Comparison of ENCODE assay signal across 13 cellular contexts in the genomic region with DNA sequence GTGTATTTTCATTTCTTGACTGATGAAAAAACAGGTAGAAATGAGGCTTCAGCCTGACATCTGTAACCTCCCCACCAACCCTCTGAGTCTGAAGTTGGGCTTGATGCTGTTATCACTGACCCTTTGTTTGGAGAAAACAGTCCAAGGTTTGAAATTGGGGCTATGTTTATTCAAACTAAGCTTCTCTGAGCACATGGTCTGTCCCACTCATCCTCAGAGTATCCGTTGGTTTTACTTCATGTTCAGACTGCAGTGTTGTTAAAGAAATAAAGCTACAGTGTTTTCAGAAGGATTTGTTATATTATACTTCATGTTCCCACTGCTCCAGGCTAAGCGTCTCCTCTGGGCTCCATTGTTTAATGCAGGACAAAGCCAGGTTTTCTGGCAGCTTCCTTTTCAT. TPM values are rescaled to one million over a fixed set of nuclear protein-coding genes. Genes with fewer than 3 reads are reported as not detected.
DNase-seq lines count a peak whose midpoint lies in the region; ATAC-seq and TF ChIP-seq lines count a peak whose summit lies in the region.
"Had no signal": no experiment of that assay in that cellular context is flagged by ENCODE, and none has a peak within 500 bp of the region (broad histone marks: within the 10 kb centered on the region; RNA-seq: fewer than 3 reads in every experiment).

No MANE protein-coding gene starts in this region.

- no peak overlapping the region for H3K4me3 ChIP-seq in hepatocyte
- H3K4me3 ChIP-seq in thyroid gland (replicated peaks in 1 of 3) = no peak overlapping the region
- H3K4me3 ChIP-seq: colonic mucosa had no signal

- H3K36me3 Mint-ChIP-seq in activated naive CD4-positive, alpha-beta T cell treated with anti-CD3 and anti-CD28 coated beads, Interleukin-2, amount 50 U/mL, for 72 hours = no peaks in the 10 kb centered on the region
- H3K36me3 Mint-ChIP-seq in activated naive CD8-positive, alpha-beta T cell treated with anti-CD3 and anti-CD28 coated beads, Interleukin-2, amount 50 U/mL, for 24 hours (ENCODE audit: low read depth) = no peaks in the 10 kb centered on the region

- no peak for DNase-seq in activated naive CD4-positive, alpha-beta T cell treated with anti-CD3 and anti-CD28 coated beads, Interleukin-2, amount 50 U/mL, for 72 hours (ENCODE audit: low spot score in 2 of 2)
- DNase-seq in activated naive CD4-positive, alpha-beta T cell treated with anti-CD3 and anti-CD28 coated beads, Interleukin-2, amount 50 U/mL, for 16 hours = no peak
- no peak for DNase-seq in activated naive CD8-positive, alpha-beta T cell treated with anti-CD3 and anti-CD28 coated beads, Interleukin-2, amount 50 U/mL, for 24 hours
- DNase-seq in hepatocyte (ENCODE audit: low spot score) = peak; percentile 8
- DNase-seq in thyroid gland = no peak
- no peak for DNase-seq in SIG-M5 treated with dmso at 0.1 percent for 504 hours (lab: John Stamatoyannopoulos, UW; ENCODE audit: unreplicated experiment)
- DNase-seq in NCI-H2107 (lab: John Stamatoyannopoulos, UW) = no peak
- no peak for DNase-seq in COR-L47 (lab: John Stamatoyannopoulos, UW)
- DNase-seq: colonic mucosa, DMS79 treated with DMSO at 0.1 percent for 48 hours, NCI-H1694 treated with DMSO at 0.1 percent for 48 hours, small intestine, T-helper 9 cell had no signal

- H3K27ac Mint-ChIP-seq in activated naive CD4-positive, alpha-beta T cell treated with anti-CD3 and anti-CD28 coated beads, Interleukin-2, amount 50 U/mL, for 72 hours = peak overlapping the region; percentile 47 to 85
- H3K27ac Mint-ChIP-seq in activated naive CD8-positive, alpha-beta T cell treated with anti-CD3 and anti-CD28 coated beads, Interleukin-2, amount 50 U/mL, for 24 hours = peak overlapping the region; percentile 3

- TF ChIP-seq POLR2A in thyroid gland (IDR thresholded peaks at IDR 0.05) = no peak

- H3K27me3 ChIP-seq in hepatocyte (no peaks in the 10 kb centered on the region), thyroid gland (no peaks in the 10 kb centered on the region)
- H3K27me3 ChIP-seq: colonic mucosa had no signal

- H3K27ac ChIP-seq in hepatocyte = peak overlapping the region; percentile 74
- peak overlapping the region in 2 of 3 donors; percentile 19 to 62 for H3K27ac ChIP-seq in thyroid gland
- H3K27ac ChIP-seq: colonic mucosa had no signal

- peaks cover 54% of the 10 kb centered on the region for H3K4me1 Mint-ChIP-seq in activated naive CD8-positive, alpha-beta T cell treated with anti-CD3 and anti-CD28 coated beads, Interleukin-2, amount 50 U/mL, for 24 hours

- 11% methylated on average over 2 of the region's 2 CpGs for WGBS in hepatocyte (ENCODE audit: low lambda C conversion rate, missing lambda C conversion rate)
- WGBS in thyroid gland, 2 donors = 30% methylated on average over 2 of the region's 2 CpGs

- intact Hi-C loops in thyroid gland (cut with DNase I) = no loop called here

- H3K36me3 ChIP-seq in hepatocyte (replicated peaks; ENCODE audit: insufficient read depth, low read depth) (no peaks in the 10 kb centered on the region), thyroid gland (no peaks in the 10 kb centered on the region)
- H3K36me3 ChIP-seq: colonic mucosa had no signal

- H2AFZ ChIP-seq in hepatocyte = no peak overlapping the region

- no peaks in the 10 kb centered on the region for H3K9me3 Mint-ChIP-seq in activated naive CD4-positive, alpha-beta T cell treated with anti-CD3 and anti-CD28 coated beads, Interleukin-2, amount 50 U/mL, for 72 hours
- H3K9me3 Mint-ChIP-seq in activated naive CD8-positive, alpha-beta T cell treated with anti-CD3 and anti-CD28 coated beads, Interleukin-2, amount 50 U/mL, for 24 hours = no peaks in the 10 kb centered on the region

- no peak for TF ChIP-seq CTCF in hepatocyte (IDR thresholded peaks at IDR 0.05; ENCODE audit: poor library complexity)
- TF ChIP-seq CTCF in thyroid gland (IDR thresholded peaks at IDR 0.05) = no peak

- H3K4me1 ChIP-seq in hepatocyte (ENCODE audit: insufficient read depth) = peaks cover 37% of the 10 kb centered on the region
- H3K4me1 ChIP-seq in thyroid gland = peaks cover 57 to 65% of the 10 kb centered on the region in 2 donors

- H3K27me3 Mint-ChIP-seq in activated naive CD8-positive, alpha-beta T cell treated with anti-CD3 and anti-CD28 coated beads, Interleukin-2, amount 50 U/mL, for 24 hours = no peaks in the 10 kb centered on the region

- H3K9me3 ChIP-seq in hepatocyte (ENCODE audit: low read depth) (no peaks in the 10 kb centered on the region), thyroid gland (no peaks in the 10 kb centered on the region)
- H3K9me3 ChIP-seq: colonic mucosa had no signal

- H3K4me3 Mint-ChIP-seq in activated naive CD8-positive, alpha-beta T cell treated with anti-CD3 and anti-CD28 coated beads, Interleukin-2, amount 50 U/mL, for 24 hours = no peak overlapping the region

- ATAC-seq in activated naive CD4-positive, alpha-beta T cell treated with anti-CD3 and anti-CD28 coated beads, Interleukin-2, amount 50 U/mL, for 72 hours = peak; percentile 41 to 65
- ATAC-seq in activated naive CD8-positive, alpha-beta T cell treated with anti-CD3 and anti-CD28 coated beads, Interleukin-2, amount 50 U/mL, for 24 hours = no peak

- H4K20me1 ChIP-seq in hepatocyte (ENCODE audit: insufficient read depth, poor library complexity, severe bottlenecking) = no peaks in the 10 kb centered on the region

- H3K9me2 ChIP-seq in hepatocyte (replicated peaks; ENCODE audit: insufficient read depth) = no peaks in the 10 kb centered on the region

- H3K79me2 ChIP-seq in hepatocyte = peaks cover 74% of the 10 kb centered on the region

- peak overlapping the region; percentile 48 for H3K4me2 ChIP-seq in hepatocyte

RNA-seq across cellular contexts. Expression of gene MAPKBP1, which starts 6.0 kb away (rescaled TPM):
- total RNA-seq in activated naive CD4-positive, alpha-beta T cell treated with anti-CD3 and anti-CD28 coated beads, Interleukin-2, amount 50 U/mL, for 72 hours = 10 to 100 TPM; 31.0 to 31.3 TPM
- total RNA-seq in hepatocyte = 19.9 and 24.5 TPM in 2 replicates
- 18.6 and 19.9 TPM in 2 replicates for polyA plus RNA-seq in hepatocyte
- total RNA-seq in thyroid gland = 10 to 100 TPM; 25.4 to 40.5 (median 33.6) TPM

RNA-seq across cellular contexts. Expression of gene JMJD7, which starts 47.6 kb away (rescaled TPM):
- 10 to 100 TPM; 13.5 to 17.7 TPM for total RNA-seq in activated naive CD4-positive, alpha-beta T cell treated with anti-CD3 and anti-CD28 coated beads, Interleukin-2, amount 50 U/mL, for 72 hours
- 14.1 and 14.4 TPM in 2 replicates for total RNA-seq in hepatocyte
- polyA plus RNA-seq in hepatocyte = 9.2 and 9.9 TPM in 2 replicates
- total RNA-seq in thyroid gland = 10 to 100 TPM; 18.8 to 36.6 (median 28.3) TPM

RNA-seq across cellular contexts. Expression of gene PLA2G4B, which starts 58.4 kb away (rescaled TPM):
- 1 to 10 TPM; 8.3 to 9.4 TPM for total RNA-seq in activated naive CD4-positive, alpha-beta T cell treated with anti-CD3 and anti-CD28 coated beads, Interleukin-2, amount 50 U/mL, for 72 hours
- 2.3 and 2.7 TPM in 2 replicates for total RNA-seq in hepatocyte
- polyA plus RNA-seq in hepatocyte = 19.2 and 19.6 TPM in 2 replicates
- 10 to 100 TPM in 1 of 4 donors, 1 to 10 TPM in 3; 6.2 to 13.0 (median 8.6) TPM for total RNA-seq in thyroid gland
